12 cellular contexts compared by ENCODE assay signal in the genomic region with DNA sequence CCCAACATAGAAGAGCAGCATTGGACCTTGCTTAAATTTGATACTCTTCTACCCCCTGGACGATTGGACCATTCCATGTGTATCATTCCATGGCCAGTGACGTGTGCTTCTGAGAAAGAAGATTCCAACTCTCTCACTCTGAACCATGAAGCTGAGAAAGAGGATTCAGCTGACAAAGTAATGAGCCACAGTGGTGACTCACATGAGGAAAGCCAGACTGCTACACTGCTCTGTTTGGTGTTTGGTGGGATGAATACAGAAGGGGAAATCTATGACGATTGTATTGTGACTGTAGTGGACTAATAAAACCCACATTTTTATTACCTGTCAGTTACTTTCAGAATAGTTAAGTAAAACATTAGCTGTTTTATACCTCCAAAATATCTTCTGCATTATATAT. TPM values are rescaled to one million over a fixed set of nuclear protein-coding genes. Genes with fewer than 3 reads are reported as not detected.
A peak's percentile ranks its signal among the peaks of the same experiment; 100 is the strongest.
DNase-seq lines count a peak whose midpoint lies in the region; ATAC-seq, FAIRE-seq and TF ChIP-seq lines count a peak whose summit lies in the region.
"Had no signal": no experiment of that assay in that cellular context is flagged by ENCODE, and none has a peak within 500 bp of the region (broad histone marks: within the 10 kb centered on the region; RNA-seq: fewer than 3 reads in every experiment).

No MANE protein-coding gene starts in this region.

- no peak for TF ChIP-seq EP300 in A549 (IDR thresholded peaks at IDR 0.05)

- peaks cover 6% of the 10 kb centered on the region for H3K4me1 Mint-ChIP-seq in glutamatergic neuron (ENCODE audit: low read depth, unreplicated experiment)

- TF ChIP-seq RAD21 in A549 (conservative IDR thresholded peaks at IDR 0.05 in 1 of 2, IDR thresholded peaks at IDR 0.05 in 1 of 2) (no peak), HCT116 (IDR thresholded peaks at IDR 0.05; ENCODE audit: low read depth) (no peak)

- BruUV-seq in HCT116 (replicated peaks; lab: Mats Ljungman, UMichigan), result no TSS peak

- DNase-seq in A549 (ENCODE audit: low read depth in 1 of 2, low spot score in 1 of 2), result peak; percentile 40 to 66
- DNase-seq in HCT116 (ENCODE audit: low read depth, low spot score), result no peak
- DNase-seq in amniotic stem cell (lab: John Stamatoyannopoulos, UW), result peak; percentile 95
- DNase-seq in left lobe of liver (ENCODE audit: low spot score), result no peak
- no peak for DNase-seq in upper lobe of right lung
- DNase-seq in coronary artery (ENCODE audit: low spot score), result no peak
- DNase-seq in glutamatergic neuron, result no peak
- DNase-seq: activated CD4-positive, alpha-beta T cell treated with anti-CD3 and anti-CD28 coated beads, Interleukin-2, amount 50 U/mL, for 48 hours; NCI-H2171; spleen had no signal

- no peak overlapping the region for H2AFZ ChIP-seq in HCT116 (ENCODE audit: low read depth, low read length, poor library complexity, severe bottlenecking)

- H3K4me3 ChIP-seq in A549 (no peak overlapping the region), HCT116 (replicated peaks in 1 of 2; ENCODE audit: low read depth in 1 of 2, low read length in 2 of 2) (no peak overlapping the region), upper lobe of right lung (no peak overlapping the region), coronary artery (no peak overlapping the region)
- H3K4me3 ChIP-seq: spleen had no signal

- no peaks in the 10 kb centered on the region for H3K9me3 Mint-ChIP-seq in glutamatergic neuron (ENCODE audit: unreplicated experiment)

- RAD21 ChIA-PET in HCT116 (lab: Charles Lee; ENCODE audit: low non-redundant PET in 1 of 2, low total read pairs in 2 of 2, uncharacterized antibody in 2 of 2, unreplicated experiment in 2 of 2), result no interaction called here

- H3K4me2 ChIP-seq in A549 (no peak overlapping the region), HCT116 (ENCODE audit: low read length) (no peak overlapping the region)

- ATAC-seq in A549 (peak; percentile 83 to 90), HCT116 (peak; percentile 54), left lobe of liver (peak; percentile 39), upper lobe of right lung (no peak), HG02798 (IDR thresholded peaks at IDR 0.05; ENCODE audit: poor library complexity, unreplicated experiment) (no peak)

- H3K36me3 ChIP-seq in HCT116 (ENCODE audit: control insufficient read depth in 1 of 2, insufficient read depth in 2 of 2, low read length in 2 of 2) (peaks cover 38 to 39% of the 10 kb centered on the region in 2 experiments; a peak in 3 of 4 replicates), upper lobe of right lung (peaks cover 70% of the 10 kb centered on the region)

- H3K27me3 Mint-ChIP-seq in glutamatergic neuron (ENCODE audit: unreplicated experiment), result no peaks in the 10 kb centered on the region

- WGBS in A549 (ENCODE audit: missing lambda C conversion rate), result 31% methylated on average over 3 of the region's 3 CpGs

- H3K4me1 ChIP-seq in A549, result peaks cover 44% of the 10 kb centered on the region
- H3K4me1 ChIP-seq in HCT116 (ENCODE audit: control insufficient read depth in 1 of 2, insufficient read depth in 2 of 2, low read length in 2 of 2), result no peaks in the 10 kb centered on the region
- H3K4me1 ChIP-seq in upper lobe of right lung, result peaks cover 41% of the 10 kb centered on the region

- H3K9me3 ChIP-seq in A549 (no peaks in the 10 kb centered on the region), HCT116 (ENCODE audit: control insufficient read depth in 1 of 2, insufficient read depth in 1 of 2, low read depth in 1 of 2, low read length in 2 of 2) (no peaks in the 10 kb centered on the region), upper lobe of right lung (no peaks in the 10 kb centered on the region)
- H3K9me3 ChIP-seq: spleen had no signal

- H3K79me2 ChIP-seq in HCT116 (ENCODE audit: insufficient read depth, low read length), result peaks cover 42% of the 10 kb centered on the region

- no peaks in the 10 kb centered on the region for H3K36me3 Mint-ChIP-seq in glutamatergic neuron (ENCODE audit: unreplicated experiment)

- H3K27me3 ChIP-seq in HCT116 (ENCODE audit: insufficient read depth, low read length) (no peaks in the 10 kb centered on the region), upper lobe of right lung (no peaks in the 10 kb centered on the region)
- H3K27me3 ChIP-seq: spleen had no signal

- H3K27ac ChIP-seq in A549 (no peak overlapping the region; a peak in 1 of 6 replicates), HCT116 (ENCODE audit: low read depth, low read length) (no peak overlapping the region), upper lobe of right lung (no peak overlapping the region), coronary artery (no peak overlapping the region)
- H3K27ac ChIP-seq: spleen had no signal

- no peaks in the 10 kb centered on the region for H3K9me2 ChIP-seq in HCT116 (ENCODE audit: insufficient read depth)

- TF ChIP-seq CTCF in A549 (IDR thresholded peaks at IDR 0.05), result no peak
- TF ChIP-seq CTCF in HCT116 (IDR thresholded peaks at IDR 0.05 in 2 of 3, conservative IDR thresholded peaks at IDR 0.05 in 1 of 3; ENCODE audit: borderline replicate concordance in 1 of 3, insufficient read depth in 1 of 3, low read depth in 2 of 3, low read length in 2 of 3), result no peak
- no peak for TF ChIP-seq CTCF in upper lobe of right lung (IDR thresholded peaks at IDR 0.05)
- TF ChIP-seq CTCF in coronary artery (IDR thresholded peaks at IDR 0.05), result no peak
- TF ChIP-seq CTCF in glutamatergic neuron (IDR thresholded peaks at IDR 0.05; ENCODE audit: partially characterized antibody, unreplicated experiment), result no peak

- POLR2A ChIA-PET in A549 (lab: Yijun Ruan, JAX), result interaction anchor here (1.0 to 4.8 kb wide), 3 partner anchors 8 to 33 kb away, joined by 4 to 30 read pairs (median 6); partner anchors contain the start of genes HSPA5 and RABEPK
- POLR2A ChIA-PET in HCT116 (lab: Charles Lee), result interaction anchor here (1.2 to 2.1 kb wide), 2 partner anchors 9 to 36 kb away, joined by 3 to 6 read pairs; no protein-coding TSS in a partner anchor

- intact Hi-C loops in HCT116 (cut with micrococcal nuclease), result no loop called here
- intact Hi-C loops in upper lobe of right lung (cut with DNase I), result no loop called here

- H4K20me1 ChIP-seq in HCT116 (ENCODE audit: insufficient read depth), result peaks cover 27% of the 10 kb centered on the region; the same call in 1 of the 2 replicates

- H3K27ac Mint-ChIP-seq in glutamatergic neuron (ENCODE audit: unreplicated experiment), result no peak overlapping the region

- CTCF ChIA-PET in A549 (lab: Yijun Ruan, JAX) (interaction anchor here (0.7 to 1.0 kb wide), 2 partner anchors 9 to 22 kb away, joined by 3 to 7 read pairs; no protein-coding TSS in a partner anchor), HCT116 (lab: Charles Lee) (no interaction called here)

- no peak for FAIRE-seq in A549 (lab: Jason Lieb, UNC)
- FAIRE-seq: H1 had no signal

- no peak overlapping the region for H3K4me3 Mint-ChIP-seq in glutamatergic neuron (ENCODE audit: unreplicated experiment)

- no peak for TF ChIP-seq POLR2A in A549 (IDR thresholded peaks at IDR 0.05; ENCODE audit: low read length)
- no peak for TF ChIP-seq POLR2A in HCT116 (IDR thresholded peaks at IDR 0.05; ENCODE audit: borderline replicate concordance, extremely low read depth, insufficient read depth, insufficient read length)

- no peak overlapping the region for H3K9ac ChIP-seq in HCT116 (ENCODE audit: low read length)

TF ChIP-seq in A549, 52 proteins besides CTCF, POLR2A, EP300 and RAD21 (continues in another document):
- no peak for TF ChIP-seq MYC (IDR thresholded peaks at IDR 0.05; ENCODE audit: borderline replicate concordance, low read length)
- no peak for TF ChIP-seq JUNB (IDR thresholded peaks at IDR 0.05)

TF ChIP-seq in HCT116, 20 proteins besides CTCF, POLR2A, EP300 and RAD21 (continues in another document):
- TF ChIP-seq CBX3 (IDR thresholded peaks at IDR 0.05; ENCODE audit: low read depth), result no peak
- no peak for TF ChIP-seq SP1 (IDR thresholded peaks at IDR 0.05; ENCODE audit: low read depth)
- TF ChIP-seq CEBPB (IDR thresholded peaks at IDR 0.05; ENCODE audit: low read depth), result no peak

RNA-seq across cellular contexts. Expression of gene HSPA5, which starts 7.5 kb away (rescaled TPM):
- polyA plus RNA-seq in A549 (2011; rRNA removed) (437 and 557 TPM in 2 replicates), A549 (2017; fragmentation: RNase III; extraction: RNeasy Plus Mini Kit Qiagen cat#74134 plus additional on column Dnase treatment) (227 to 254 TPM (median 245 TPM) in 3 replicates)
- polyA plus RNA-seq in A549 (2012; cell fraction: cytosol; rRNA removed), result 107 and 112 TPM in 2 replicates
- polyA plus RNA-seq in A549 (2012; cell fraction: nucleus; rRNA removed), result 194 and 211 TPM in 2 replicates
- polyA minus RNA-seq in A549 (2011; rRNA and poly(A)+ RNA removed), result 218 and 240 TPM in 2 replicates
- total RNA-seq in HCT116 (2021; ENCODE audit: unreplicated experiment) (438 TPM), left lobe of liver (251 TPM), upper lobe of right lung (282 TPM), glutamatergic neuron (ENCODE audit: unreplicated experiment) (126 TPM)
- 438 and 793 TPM in 2 replicates for polyA plus RNA-seq in HCT116 (2012)

RNA-seq across cellular contexts. Expression of gene GAPVD1, which starts 27.9 kb away (rescaled TPM):
- polyA plus RNA-seq in A549 (2011; rRNA removed) (23.0 and 26.1 TPM in 2 replicates), A549 (2017; fragmentation: RNase III; extraction: RNeasy Plus Mini Kit Qiagen cat#74134 plus additional on column Dnase treatment) (15.2 to 18.6 TPM (median 18.2 TPM) in 3 replicates)
- polyA plus RNA-seq in A549 (2012; cell fraction: cytosol; rRNA removed), result 7.4 and 8.8 TPM in 2 replicates
- 9.8 and 12.5 TPM in 2 replicates for polyA plus RNA-seq in A549 (2012; cell fraction: nucleus; rRNA removed)
- polyA minus RNA-seq in A549 (2011; rRNA and poly(A)+ RNA removed), result 23.4 and 26.6 TPM in 2 replicates
- total RNA-seq in HCT116 (2021; ENCODE audit: unreplicated experiment) (53.1 TPM), left lobe of liver (16.4 TPM), upper lobe of right lung (68.9 TPM), glutamatergic neuron (ENCODE audit: unreplicated experiment) (59.2 TPM)
- 13.2 and 15.9 TPM in 2 replicates for polyA plus RNA-seq in HCT116 (2012)

RNA-seq across cellular contexts. Expression of gene RABEPK, which starts 33.3 kb away (rescaled TPM):
- polyA plus RNA-seq in A549 (2011; rRNA removed) (50.1 and 53.5 TPM in 2 replicates), A549 (2017; fragmentation: RNase III; extraction: RNeasy Plus Mini Kit Qiagen cat#74134 plus additional on column Dnase treatment) (41.9 to 44.9 TPM (median 43.0 TPM) in 3 replicates)
- 67.9 and 68.8 TPM in 2 replicates for polyA plus RNA-seq in A549 (2012; cell fraction: cytosol; rRNA removed)
- 36.1 and 37.4 TPM in 2 replicates for polyA plus RNA-seq in A549 (2012; cell fraction: nucleus; rRNA removed)
- polyA minus RNA-seq in A549 (2011; rRNA and poly(A)+ RNA removed), result 25.5 and 36.4 TPM in 2 replicates
- total RNA-seq in HCT116 (2021; ENCODE audit: unreplicated experiment) (48.3 TPM), left lobe of liver (22.9 TPM), upper lobe of right lung (10.0 TPM), glutamatergic neuron (ENCODE audit: unreplicated experiment) (11.3 TPM)
- 52.0 and 59.8 TPM in 2 replicates for polyA plus RNA-seq in HCT116 (2012)

RNA-seq across cellular contexts. Expression of gene PPP6C, which starts 44.1 kb away (rescaled TPM):
- polyA plus RNA-seq in A549 (2011; rRNA removed) (28.9 and 36.2 TPM in 2 replicates), A549 (2017; fragmentation: RNase III; extraction: RNeasy Plus Mini Kit Qiagen cat#74134 plus additional on column Dnase treatment) (25.3 to 28.7 TPM (median 27.0 TPM) in 3 replicates)
- polyA plus RNA-seq in A549 (2012; cell fraction: cytosol; rRNA removed), result 10.0 and 10.8 TPM in 2 replicates
- polyA plus RNA-seq in A549 (2012; cell fraction: nucleus; rRNA removed), result 3.6 and 6.1 TPM in 2 replicates
- polyA minus RNA-seq in A549 (2011; rRNA and poly(A)+ RNA removed), result 12.7 and 13.5 TPM in 2 replicates
- total RNA-seq in HCT116 (2021; ENCODE audit: unreplicated experiment) (35.4 TPM), left lobe of liver (17.0 TPM), upper lobe of right lung (42.2 TPM), glutamatergic neuron (ENCODE audit: unreplicated experiment) (49.1 TPM)
- polyA plus RNA-seq in HCT116 (2012), result 11.0 and 14.3 TPM in 2 replicates

Comparison
In these comparisons a context has a peak if more than half of its experiments do, and no peak if none do; other contexts are left out.
1. ATAC-seq: peak in A549 (2 of 2), HCT116 (single experiment) and left lobe of liver (single experiment); none in upper lobe of right lung (single experiment) and HG02798 (single experiment).
2. DNase-seq: peak in A549 (2 of 2) and amniotic stem cell (single experiment); none in HCT116 (single experiment), left lobe of liver (single experiment), upper lobe of right lung (single experiment), coronary artery (single experiment) and glutamatergic neuron (single experiment).